Comparison of ENCODE assay signal across 34 cellular contexts in the genomic region with DNA sequence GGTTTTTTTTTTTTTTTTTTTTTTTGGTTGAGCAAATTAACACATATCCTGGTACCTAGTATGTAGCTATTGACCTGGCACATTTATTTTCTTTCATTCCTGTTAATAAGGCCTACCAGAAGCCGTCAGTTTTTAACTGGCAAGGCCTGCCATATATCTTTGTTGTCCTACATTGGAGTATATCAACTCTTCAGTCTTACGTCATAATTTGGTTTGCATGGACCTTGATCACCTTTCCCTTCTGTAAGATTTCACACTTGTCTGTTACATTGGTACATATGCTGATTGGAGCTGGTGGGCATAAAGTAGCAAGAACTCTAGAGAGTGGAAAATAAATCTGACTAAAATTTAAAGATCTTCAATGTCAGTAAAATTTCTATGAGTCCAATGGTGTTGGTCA.
"Had no signal": no experiment of that assay in that cellular context is flagged by ENCODE, and none has a peak within 500 bp of the region (broad histone marks: within the 10 kb centered on the region; RNA-seq: fewer than 3 reads in every experiment).

No MANE protein-coding gene starts in this region.

- DNase-seq: Karpas-422, MG63, MM.1S, MV-4-11, NCI-H1048, NCI-H1092, NCI-H1092 treated with DMSO at 0.1 percent for 48 hours, NCI-H1105, NCI-H1105 treated with DMSO at 0.1 percent for 48 hours, NCI-H1417, NCI-H1417 treated with DMSO at 0.1 percent for 48 hours, NCI-H1436, NCI-H1436 treated with DMSO at 0.1 percent for 48 hours, NCI-H146, NCI-H1694, NCI-H1694 treated with DMSO at 0.1 percent for 48 hours, NCI-H187, NCI-H187 treated with DMSO at 0.1 percent for 48 hours, NCI-H1930, NCI-H2029, NCI-H2029 treated with DMSO at 0.1 percent for 48 hours, NCI-H2081, NCI-H2081 treated with DMSO at 0.1 percent for 48 hours, NCI-H2107, NCI-H2171, NCI-H2171 treated with DMSO at 0.1 percent for 48 hours, NCI-H2227 treated with DMSO at 0.1 percent for 48 hours, NCI-H226, NCI-H345, NCI-H446, NCI-H446 treated with DMSO at 0.1 percent for 48 hours, NCI-H510A, NCI-H510A treated with DMSO at 0.1 percent for 48 hours had no signal

- H3K36me3 ChIP-seq: MG63 had no signal

- H3K9me3 ChIP-seq: MG63 had no signal

- H3K4me2 ChIP-seq: KMS-11 had no signal

- H3K9ac ChIP-seq: KMS-11 had no signal

- H3K27me3 ChIP-seq: MG63 had no signal

- H3K4me3 ChIP-seq: MG63 had no signal

- H3K27ac ChIP-seq: KMS-11 had no signal
